Comparison of ENCODE assay signal across 20 cellular contexts in the genomic region with DNA sequence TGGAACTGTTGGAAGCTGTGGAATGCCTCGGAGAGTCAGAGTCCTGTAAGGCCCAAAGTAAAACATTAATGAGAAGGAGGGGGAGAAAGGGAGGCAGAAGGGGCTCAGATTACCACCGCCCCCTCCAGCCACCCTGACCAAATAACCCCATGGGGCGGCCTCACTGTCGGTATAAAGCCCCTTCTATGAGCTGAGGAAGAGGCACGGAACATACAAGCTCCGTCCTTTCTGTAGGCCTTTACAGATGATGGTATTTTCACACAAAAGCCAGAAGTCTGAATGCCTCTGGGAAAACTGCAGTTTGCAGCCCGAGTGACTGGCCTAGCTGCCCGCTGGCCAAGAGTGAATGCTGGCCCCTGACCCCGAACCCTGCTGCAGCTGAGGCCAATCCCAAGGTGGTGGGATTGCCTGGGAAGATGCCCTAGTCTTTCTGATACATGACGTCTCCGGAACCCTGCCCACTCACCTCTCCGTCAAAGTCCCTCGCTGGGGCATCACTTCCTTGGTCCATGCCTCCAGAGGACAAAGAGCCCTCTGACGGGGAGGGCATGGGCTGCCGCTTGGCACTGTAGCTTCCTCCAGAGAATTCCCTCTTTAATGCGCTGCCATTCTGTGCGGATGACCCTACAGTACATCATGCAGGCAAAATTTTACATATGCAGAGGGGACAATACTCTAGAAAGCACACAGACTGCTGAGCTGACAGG. TPM values are rescaled to one million over a fixed set of nuclear protein-coding genes. Genes with fewer than 3 reads are reported as not detected.
A peak's percentile ranks its signal among the peaks of the same experiment; 100 is the strongest.
DNase-seq lines count a peak whose midpoint lies in the region; ATAC-seq and TF ChIP-seq lines count a peak whose summit lies in the region.
"Had no signal": no experiment of that assay in that cellular context is flagged by ENCODE, and none has a peak within 500 bp of the region (broad histone marks: within the 10 kb centered on the region; RNA-seq: fewer than 3 reads in every experiment).

No MANE protein-coding gene starts in this region.

- H2AK5ac ChIP-seq in H9 (ENCODE audit: insufficient read length, low read length) (no peak overlapping the region), mesenchymal stem cell (ENCODE audit: low read length, severe bottlenecking) (peak overlapping the region; percentile 46)

- H3K4me3 ChIP-seq in endodermal cell (ENCODE audit: low read length) (no peak overlapping the region), mesenchymal stem cell (ENCODE audit: insufficient read depth in 1 of 2, low read depth in 1 of 2, low read length in 2 of 2) (no peak overlapping the region), spleen (no peak overlapping the region)

- no peak overlapping the region for H2BK5ac ChIP-seq in H9 (ENCODE audit: insufficient read length, low read length)
- H2BK5ac ChIP-seq in mesenchymal stem cell (ENCODE audit: low read depth, low read length, poor library complexity, severe bottlenecking): no peak overlapping the region

- H2BK120ac ChIP-seq in H9 (ENCODE audit: low read depth, low read length, poor library complexity, severe bottlenecking) (no peak overlapping the region), mesenchymal stem cell (ENCODE audit: low read depth, low read length) (no peak overlapping the region)

- H3K27me3 Mint-ChIP-seq in H9 (ENCODE audit: low read depth): no peaks in the 10 kb centered on the region
- no peaks in the 10 kb centered on the region for H3K27me3 Mint-ChIP-seq in endodermal cell (ENCODE audit: insufficient read depth)
- H3K27me3 Mint-ChIP-seq: activated CD8-positive, alpha-beta memory T cell treated with anti-CD3 and anti-CD28 coated beads, Interleukin-2, amount 10 ng/mL, durations not matched to agents 7 days and 5 days; activated naive CD8-positive, alpha-beta T cell treated with anti-CD3 and anti-CD28 coated beads for 36 hours had no signal

- H2AFZ ChIP-seq in H9 (ENCODE audit: low read length) (no peak overlapping the region), mesenchymal stem cell (ENCODE audit: low read depth, low read length) (no peak overlapping the region)

- H3K4ac ChIP-seq in H9 (ENCODE audit: low read depth, low read length) (no peak overlapping the region), mesenchymal stem cell (ENCODE audit: low read depth in 1 of 2, low read length in 2 of 2) (no peak overlapping the region)

- H3K23ac ChIP-seq in H9 (ENCODE audit: insufficient read length, low read depth, low read length): no peak overlapping the region
- H3K23ac ChIP-seq in mesenchymal stem cell (ENCODE audit: low read length in 2 of 2): no peak overlapping the region

- H4K8ac ChIP-seq in H9 (replicated peaks; ENCODE audit: insufficient read length, low read depth, low read length) (no peak overlapping the region), mesenchymal stem cell (ENCODE audit: low read length) (no peak overlapping the region)

- H3K14ac ChIP-seq in H9 (ENCODE audit: insufficient read depth, low read length) (no peak overlapping the region), mesenchymal stem cell (ENCODE audit: low read length in 2 of 2) (no peak overlapping the region)

- H3K18ac ChIP-seq in H9 (ENCODE audit: insufficient read length, low read depth, low read length) (no peak overlapping the region), mesenchymal stem cell (ENCODE audit: low read depth in 1 of 2, low read length in 2 of 2) (no peak overlapping the region)

- H3K56ac ChIP-seq in H9 (ENCODE audit: insufficient read length, low read depth, low read length): no peak overlapping the region

- no peak overlapping the region for H2BK20ac ChIP-seq in H9 (ENCODE audit: low read depth, low read length, poor library complexity, severe bottlenecking)

- no peak overlapping the region for H4K5ac ChIP-seq in H9 (ENCODE audit: insufficient read length, low read depth, low read length)

- H3K27me3 ChIP-seq in H9 (ENCODE audit: insufficient read depth, low read length) (no peaks in the 10 kb centered on the region), endodermal cell (ENCODE audit: control insufficient read depth, insufficient read depth, low read length, poor library complexity, severe bottlenecking) (no peaks in the 10 kb centered on the region), mesenchymal stem cell (ENCODE audit: control insufficient read depth in 1 of 2, insufficient read depth in 1 of 2, low read length in 2 of 2) (no peaks in the 10 kb centered on the region), spleen (replicated peaks in 1 of 7) (no peaks in the 10 kb centered on the region)

- H4K91ac ChIP-seq in H9 (ENCODE audit: insufficient read length, low read depth, low read length) (no peak overlapping the region), mesenchymal stem cell (ENCODE audit: low read length) (no peak overlapping the region)

- H3K4me2 ChIP-seq in H9 (ENCODE audit: insufficient read depth, insufficient read length, low read length) (no peak overlapping the region), mesenchymal stem cell (ENCODE audit: low read length, poor library complexity, severe bottlenecking) (peak overlapping the region; percentile 70)
- H3K4me2 ChIP-seq: KMS-11 had no signal

- no peaks in the 10 kb centered on the region for H3K9me3 ChIP-seq in H9 (ENCODE audit: control insufficient read depth, low read depth, low read length)
- H3K9me3 ChIP-seq in endodermal cell (ENCODE audit: control insufficient read depth, low read length): no peaks in the 10 kb centered on the region
- H3K9me3 ChIP-seq in mesenchymal stem cell (ENCODE audit: control insufficient read depth, low read length): no peaks in the 10 kb centered on the region
- no peaks in the 10 kb centered on the region for H3K9me3 ChIP-seq in spleen

- ATAC-seq in HG03097 (IDR thresholded peaks at IDR 0.05; ENCODE audit: low FRiP score, unreplicated experiment): no peak
- ATAC-seq: activated CD8-positive, alpha-beta memory T cell treated with anti-CD3 and anti-CD28 coated beads, Interleukin-2, amount 10 ng/mL, durations not matched to agents 7 days and 5 days; naive thymus-derived CD4-positive, alpha-beta T cell had no signal

- no peak for DNase-seq in H9
- DNase-seq in endodermal cell: no peak
- DNase-seq in mesenchymal stem cell: no peak
- DNase-seq in spleen: peak; percentile 43
- DNase-seq in Kasumi-1 (lab: John Stamatoyannopoulos, UW): no peak
- no peak for DNase-seq in NCI-H2171 treated with DMSO at 0.1 percent for 48 hours (lab: John Stamatoyannopoulos, UW)
- DNase-seq: activated CD4-positive, alpha-beta T cell treated with anti-CD3 and anti-CD28 coated beads for 48 hours; activated CD8-positive, alpha-beta memory T cell treated with anti-CD3 and anti-CD28 coated beads, Interleukin-2, amount 10 ng/mL, durations not matched to agents 7 days and 5 days; activated naive CD8-positive, alpha-beta T cell treated with anti-CD3 and anti-CD28 coated beads for 36 hours; DMS 273 treated with DMSO at 0.1 percent for 48 hours; MV-4-11; naive thymus-derived CD4-positive, alpha-beta T cell; NCI-H1694 treated with DMSO at 0.1 percent for 48 hours; NCI-H774; OCI-M1; SHP77 treated with DMSO at 0.1 percent for 48 hours had no signal

- no peaks in the 10 kb centered on the region for H3K36me3 ChIP-seq in endodermal cell (ENCODE audit: control insufficient read depth, insufficient read depth, low read length)
- peaks cover 6 to 43% of the 10 kb centered on the region in 2 experiments for H3K36me3 ChIP-seq in mesenchymal stem cell (ENCODE audit: control insufficient read depth in 1 of 2, insufficient read depth in 2 of 2, low read depth in 1 of 2, low read length in 2 of 2)
- H3K36me3 ChIP-seq in spleen: peaks cover 0 to 20% (median 0%) of the 10 kb centered on the region in 6 donors

- H3K4me3 Mint-ChIP-seq in H9 (no peak overlapping the region), endodermal cell (no peak overlapping the region)
- H3K4me3 Mint-ChIP-seq: activated CD8-positive, alpha-beta memory T cell treated with anti-CD3 and anti-CD28 coated beads, Interleukin-2, amount 10 ng/mL, durations not matched to agents 7 days and 5 days; activated naive CD8-positive, alpha-beta T cell treated with anti-CD3 and anti-CD28 coated beads for 36 hours; CD14-positive monocyte; memory B cell; naive thymus-derived CD4-positive, alpha-beta T cell had no signal

- H3K79me1 ChIP-seq in H9 (ENCODE audit: insufficient read depth, low read depth, low read length, poor library complexity, severe bottlenecking) (no peaks in the 10 kb centered on the region), mesenchymal stem cell (replicated peaks; ENCODE audit: low read length, poor library complexity, severe bottlenecking) (peaks cover 1% of the 10 kb centered on the region)

- peak overlapping the region; percentile 65 to 82 (median 72); a peak in 5 of 7 replicates for H3K27ac Mint-ChIP-seq in H9
- H3K27ac Mint-ChIP-seq in endodermal cell: peak overlapping the region; percentile 32
- H3K27ac Mint-ChIP-seq: activated naive CD8-positive, alpha-beta T cell treated with anti-CD3 and anti-CD28 coated beads for 36 hours; CD14-positive monocyte; memory B cell had no signal

- peaks cover 0 to 4% of the 10 kb centered on the region in 2 experiments; a peak in 1 of 5 replicates for H3K9me3 Mint-ChIP-seq in H9
- H3K9me3 Mint-ChIP-seq in endodermal cell: peaks cover 2% of the 10 kb centered on the region
- H3K9me3 Mint-ChIP-seq: activated naive CD8-positive, alpha-beta T cell treated with anti-CD3 and anti-CD28 coated beads for 36 hours had no signal

- H3K27ac ChIP-seq in H9 (ENCODE audit: insufficient read length, low read depth, low read length): no peak overlapping the region
- peak overlapping the region; percentile 68 for H3K27ac ChIP-seq in endodermal cell (ENCODE audit: low read depth, low read length)
- H3K27ac ChIP-seq in mesenchymal stem cell (ENCODE audit: low read length, poor library complexity, severe bottlenecking): peak overlapping the region; percentile 53
- H3K27ac ChIP-seq in spleen: no peak overlapping the region
- H3K27ac ChIP-seq: KMS-11 had no signal

- H3T11ph ChIP-seq in H9 (ENCODE audit: low read length): no peak overlapping the region

- H3K9ac ChIP-seq in H9 (ENCODE audit: extremely low read depth, insufficient read length, low read length) (no peak overlapping the region), endodermal cell (ENCODE audit: extremely low read depth, low read length, poor library complexity, severe bottlenecking) (no peak overlapping the region), mesenchymal stem cell (ENCODE audit: low read length) (no peak overlapping the region)
- H3K9ac ChIP-seq: KMS-11 had no signal

- no CpG with 5 or more reads among the region's 17 CpGs for WGBS in H9 (ENCODE audit: extremely low coverage, insufficient read length, low lambda C conversion rate)
- 81 to 91% methylated on average over 13 to 17 of the region's 17 CpGs for WGBS in endodermal cell (ENCODE audit: insufficient coverage in 1 of 2, insufficient read length in 1 of 2), 2 experiments
- 94% methylated on average over 16 of the region's 17 CpGs for WGBS in mesenchymal stem cell
- 88 to 97% (median 94%) methylated on average over 16 to 17 of the region's 17 CpGs for WGBS in spleen, 5 donors

- H3K23me2 ChIP-seq in H9 (ENCODE audit: insufficient read length, low read depth, low read length, poor library complexity, severe bottlenecking): no peaks in the 10 kb centered on the region

- no peak for TF ChIP-seq POLR2A in spleen (IDR thresholded peaks at IDR 0.05)

- H2BK15ac ChIP-seq in H9 (ENCODE audit: low read depth, low read length) (no peak overlapping the region), mesenchymal stem cell (ENCODE audit: low read depth, poor library complexity, severe bottlenecking) (peak overlapping the region; percentile 19)

- TF ChIP-seq CTCF in H9 (conservative IDR thresholded peaks at IDR 0.05) (no peak), endodermal cell (conservative IDR thresholded peaks at IDR 0.05) (no peak), spleen (IDR thresholded peaks at IDR 0.05 in 8 of 11, conservative IDR thresholded peaks at IDR 0.05 in 3 of 11) (no peak)

- no peaks in the 10 kb centered on the region for H4K20me1 ChIP-seq in H9 (ENCODE audit: control insufficient read depth, insufficient read depth, insufficient read length)

- H3K36me3 Mint-ChIP-seq in H9 (ENCODE audit: insufficient read depth in 1 of 3, low read depth in 3 of 3): peaks cover 4 to 12% (median 9%) of the 10 kb centered on the region in 3 experiments; a peak in 4 of 7 replicates
- H3K36me3 Mint-ChIP-seq in endodermal cell (ENCODE audit: low read depth): peaks cover 19% of the 10 kb centered on the region
- H3K36me3 Mint-ChIP-seq: activated naive CD8-positive, alpha-beta T cell treated with anti-CD3 and anti-CD28 coated beads for 36 hours had no signal

- intact Hi-C loops in spleen (cut with DNase I; ENCODE audit: low total_unique reads): no loop called here

- peaks cover 30 to 46% of the 10 kb centered on the region in 2 experiments for H3K4me1 Mint-ChIP-seq in H9
- peaks cover 12% of the 10 kb centered on the region for H3K4me1 Mint-ChIP-seq in endodermal cell

- 0 out of 2 replicates have a peak, but pooled peaks cover 2% of the 10 kb centered on the region for H3K4me1 ChIP-seq in H9 (ENCODE audit: insufficient read depth, low read length)
- peaks cover 7% of the 10 kb centered on the region for H3K4me1 ChIP-seq in endodermal cell (ENCODE audit: control insufficient read depth, insufficient read depth, low read length)
- H3K4me1 ChIP-seq in mesenchymal stem cell (ENCODE audit: control insufficient read depth, insufficient read depth, low read depth, low read length): peaks cover 14% of the 10 kb centered on the region
- H3K4me1 ChIP-seq in spleen: peaks cover 7 to 15% (median 13%) of the 10 kb centered on the region in 6 donors

- H2BK12ac ChIP-seq in H9 (ENCODE audit: insufficient read length, low read depth, low read length) (no peak overlapping the region), mesenchymal stem cell (ENCODE audit: low read length in 2 of 2) (no peak overlapping the region)

- H3K79me2 ChIP-seq in H9 (ENCODE audit: insufficient read depth, low read length): no peaks in the 10 kb centered on the region

RNA-seq across cellular contexts. Expression of a gene that starts 54.4 kb away (rescaled TPM):
- total RNA-seq in H9 (2021): 25.8 and 26.0 TPM in 2 replicates
- total RNA-seq in endodermal cell: 10 to 100 TPM in 1 of 2 donors, 1 to 10 TPM in 1; 6.6 to 14.9 TPM
- polyA plus RNA-seq in endodermal cell (2013, experiment 1 of 2): 13.1 TPM
- 10.1 TPM for polyA plus RNA-seq in endodermal cell (2013, experiment 2 of 2)
- polyA plus RNA-seq in mesenchymal stem cell (2013, experiment 1 of 2): 1.9 TPM
- 1.8 TPM for polyA plus RNA-seq in mesenchymal stem cell (2013, experiment 2 of 2)
- total RNA-seq in spleen: 10 to 100 TPM; 31.0 to 44.7 (median 38.1) TPM
- 10 to 100 TPM; 44.9 to 59.4 (median 52.4) TPM for polyA plus RNA-seq in spleen

Comparison
In these comparisons a context has a peak if more than half of its experiments do, and no peak if none do; other contexts are left out.
1. H3K27ac ChIP-seq: peak in endodermal cell (single experiment) and mesenchymal stem cell (single experiment); none in H9 (single experiment) and spleen (0 of 8).